Comparison of ENCODE assay signal across 1 cellular context in the genomic region with DNA sequence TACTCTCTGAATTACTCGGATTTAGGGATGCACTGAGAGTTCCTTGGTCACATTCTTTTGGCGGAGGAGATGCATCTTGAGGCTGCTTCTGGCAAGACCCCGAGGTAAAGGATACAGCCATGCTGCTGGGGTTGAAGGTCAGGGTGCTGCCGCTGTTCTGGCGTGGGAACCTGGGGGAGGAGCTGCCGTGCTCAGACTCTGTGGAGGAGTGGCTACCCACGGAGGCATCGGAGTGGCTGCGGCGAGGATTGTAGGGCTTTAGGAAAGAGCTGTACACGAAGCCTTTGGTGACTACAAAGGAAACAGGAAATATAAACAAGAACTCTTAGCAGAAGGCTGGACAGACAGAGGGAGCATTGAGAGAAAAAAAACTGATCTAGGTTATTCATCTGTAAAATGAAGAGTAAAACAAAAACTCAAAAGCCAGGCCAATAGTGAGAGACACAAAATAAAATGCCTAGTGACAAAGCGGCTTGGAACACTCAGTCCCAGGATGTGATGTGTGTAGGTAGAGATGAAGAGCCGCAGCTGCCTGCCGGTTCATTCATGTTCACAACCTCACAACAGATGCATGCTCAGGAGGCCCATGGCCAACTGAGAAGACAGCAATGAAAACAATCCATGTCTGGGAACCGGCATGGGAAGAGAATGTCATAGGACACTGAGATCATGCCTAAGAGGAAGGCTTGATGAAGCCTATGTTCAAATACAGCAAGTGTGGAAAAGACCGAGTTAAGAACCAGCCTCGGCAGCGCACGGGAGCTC.
A peak's percentile ranks its signal among the peaks of the same experiment; 100 is the strongest.
TF ChIP-seq lines count a peak whose summit lies in the region.

No MANE protein-coding gene starts in this region.

TF ChIP-seq in GM23338, 12 proteins besides CTCF, POLR2A, EP300 and RAD21 (continued from another document):
- TF ChIP-seq, protein P1, sequence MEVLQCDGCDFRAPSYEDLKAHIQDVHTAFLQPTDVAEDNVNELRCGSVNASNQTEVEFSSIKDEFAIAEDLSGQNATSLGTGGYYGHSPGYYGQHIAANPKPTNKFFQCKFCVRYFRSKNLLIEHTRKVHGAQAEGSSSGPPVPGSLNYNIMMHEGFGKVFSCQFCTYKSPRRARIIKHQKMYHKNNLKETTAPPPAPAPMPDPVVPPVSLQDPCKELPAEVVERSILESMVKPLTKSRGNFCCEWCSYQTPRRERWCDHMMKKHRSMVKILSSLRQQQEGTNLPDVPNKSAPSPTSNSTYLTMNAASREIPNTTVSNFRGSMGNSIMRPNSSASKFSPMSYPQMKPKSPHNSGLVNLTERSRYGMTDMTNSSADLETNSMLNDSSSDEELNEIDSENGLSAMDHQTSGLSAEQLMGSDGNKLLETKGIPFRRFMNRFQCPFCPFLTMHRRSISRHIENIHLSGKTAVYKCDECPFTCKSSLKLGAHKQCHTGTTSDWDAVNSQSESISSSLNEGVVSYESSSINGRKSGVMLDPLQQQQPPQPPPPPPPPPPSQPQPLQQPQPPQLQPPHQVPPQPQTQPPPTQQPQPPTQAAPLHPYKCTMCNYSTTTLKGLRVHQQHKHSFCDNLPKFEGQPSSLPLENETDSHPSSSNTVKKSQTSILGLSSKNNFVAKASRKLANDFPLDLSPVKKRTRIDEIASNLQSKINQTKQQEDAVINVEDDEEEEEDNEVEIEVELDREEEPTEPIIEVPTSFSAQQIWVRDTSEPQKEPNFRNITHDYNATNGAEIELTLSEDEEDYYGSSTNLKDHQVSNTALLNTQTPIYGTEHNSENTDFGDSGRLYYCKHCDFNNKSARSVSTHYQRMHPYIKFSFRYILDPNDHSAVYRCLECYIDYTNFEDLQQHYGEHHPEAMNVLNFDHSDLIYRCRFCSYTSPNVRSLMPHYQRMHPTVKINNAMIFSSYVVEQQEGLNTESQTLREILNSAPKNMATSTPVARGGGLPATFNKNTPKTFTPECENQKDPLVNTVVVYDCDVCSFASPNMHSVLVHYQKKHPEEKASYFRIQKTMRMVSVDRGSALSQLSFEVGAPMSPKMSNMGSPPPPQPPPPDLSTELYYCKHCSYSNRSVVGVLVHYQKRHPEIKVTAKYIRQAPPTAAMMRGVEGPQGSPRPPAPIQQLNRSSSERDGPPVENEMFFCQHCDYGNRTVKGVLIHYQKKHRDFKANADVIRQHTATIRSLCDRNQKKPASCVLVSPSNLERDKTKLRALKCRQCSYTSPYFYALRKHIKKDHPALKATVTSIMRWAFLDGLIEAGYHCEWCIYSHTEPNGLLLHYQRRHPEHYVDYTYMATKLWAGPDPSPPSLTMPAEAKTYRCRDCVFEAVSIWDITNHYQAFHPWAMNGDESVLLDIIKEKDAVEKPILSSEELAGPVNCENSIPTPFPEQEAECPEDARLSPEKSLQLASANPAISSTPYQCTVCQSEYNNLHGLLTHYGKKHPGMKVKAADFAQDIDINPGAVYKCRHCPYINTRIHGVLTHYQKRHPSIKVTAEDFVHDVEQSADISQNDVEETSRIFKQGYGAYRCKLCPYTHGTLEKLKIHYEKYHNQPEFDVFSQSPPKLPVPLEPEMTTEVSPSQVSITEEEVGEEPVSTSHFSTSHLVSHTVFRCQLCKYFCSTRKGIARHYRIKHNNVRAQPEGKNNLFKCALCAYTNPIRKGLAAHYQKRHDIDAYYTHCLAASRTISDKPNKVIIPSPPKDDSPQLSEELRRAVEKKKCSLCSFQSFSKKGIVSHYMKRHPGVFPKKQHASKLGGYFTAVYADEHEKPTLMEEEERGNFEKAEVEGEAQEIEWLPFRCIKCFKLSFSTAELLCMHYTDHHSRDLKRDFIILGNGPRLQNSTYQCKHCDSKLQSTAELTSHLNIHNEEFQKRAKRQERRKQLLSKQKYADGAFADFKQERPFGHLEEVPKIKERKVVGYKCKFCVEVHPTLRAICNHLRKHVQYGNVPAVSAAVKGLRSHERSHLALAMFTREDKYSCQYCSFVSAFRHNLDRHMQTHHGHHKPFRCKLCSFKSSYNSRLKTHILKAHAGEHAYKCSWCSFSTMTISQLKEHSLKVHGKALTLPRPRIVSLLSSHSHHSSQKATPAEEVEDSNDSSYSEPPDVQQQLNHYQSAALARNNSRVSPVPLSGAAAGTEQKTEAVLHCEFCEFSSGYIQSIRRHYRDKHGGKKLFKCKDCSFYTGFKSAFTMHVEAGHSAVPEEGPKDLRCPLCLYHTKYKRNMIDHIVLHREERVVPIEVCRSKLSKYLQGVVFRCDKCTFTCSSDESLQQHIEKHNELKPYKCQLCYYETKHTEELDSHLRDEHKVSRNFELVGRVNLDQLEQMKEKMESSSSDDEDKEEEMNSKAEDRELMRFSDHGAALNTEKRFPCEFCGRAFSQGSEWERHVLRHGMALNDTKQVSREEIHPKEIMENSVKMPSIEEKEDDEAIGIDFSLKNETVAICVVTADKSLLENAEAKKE (CRISPR knock-in tag; IDR thresholded peaks at IDR 0.05): no peak
- no peak for TF ChIP-seq EZH2 (IDR thresholded peaks at IDR 0.05; ENCODE audit: low read depth, unreplicated experiment)
- no peak for TF ChIP-seq NANOG (IDR thresholded peaks at IDR 0.05; ENCODE audit: borderline replicate concordance)
- TF ChIP-seq POLR2AphosphoS5 (IDR thresholded peaks at IDR 0.05; ENCODE audit: low read depth): 0 out of 2 replicates have a peak, but pooled peaks have one; percentile 9
- no peak for TF ChIP-seq EZH2phosphoT487 (IDR thresholded peaks at IDR 0.05; ENCODE audit: unreplicated experiment)
- no peak for TF ChIP-seq CREB1 (CRISPR knock-in tag; IDR thresholded peaks at IDR 0.05; ENCODE audit: low read depth)
- no peak for TF ChIP-seq ZNF331 (CRISPR knock-in tag; IDR thresholded peaks at IDR 0.05; ENCODE audit: low read depth)
